In genomic region chr11:95074806-95075563, GRCh38 we compare ENCODE assay signal across 1 cellular context.
TF ChIP-seq lines count a peak whose summit lies in the region.

No MANE protein-coding gene starts in this region.

TF ChIP-seq in SK-N-SH, 30 proteins besides CTCF, POLR2A, EP300 and RAD21:
- TF ChIP-seq PBX3 (IDR thresholded peaks at IDR 0.05) (no peak), FOXM1 (IDR thresholded peaks at IDR 0.05; ENCODE audit: low read depth) (no peak), ZBTB33 (IDR thresholded peaks at IDR 0.05; ENCODE audit: borderline replicate concordance, low read depth) (no peak), USF2 (IDR thresholded peaks at IDR 0.05; ENCODE audit: borderline replicate concordance, low read depth, low read length) (no peak), SIN3A (IDR thresholded peaks at IDR 0.05; ENCODE audit: borderline replicate concordance, low read depth, low read length) (no peak), NFIC (IDR thresholded peaks at IDR 0.05; ENCODE audit: borderline replicate concordance) (no peak)
